Comparison of ENCODE assay signal across 8 cellular contexts in genomic region chr1:212951058-212951923, GRCh38. TPM values are rescaled to one million over a fixed set of nuclear protein-coding genes. Genes with fewer than 3 reads are reported as not detected.
DNase-seq lines count a peak whose midpoint lies in the region; ATAC-seq lines count a peak whose summit lies in the region.

No MANE protein-coding gene starts in this region.

- H3K9me3 ChIP-seq in BLaER1 (peaks cover 4% of the 10 kb centered on the region; the same call in 1 of the 2 replicates), iPS-20b (ENCODE audit: insufficient read depth, low read depth, low read length) (no peaks in the 10 kb centered on the region; the same call in 1 of the 2 replicates), subcutaneous abdominal adipose tissue (ENCODE audit: control insufficient read depth in 5 of 5, low read length in 5 of 5) (peaks cover 0 to 3% (median 0%) of the 10 kb centered on the region in 5 donors)

- H3K27ac ChIP-seq in BLaER1 (peak overlapping the region; percentile 57), iPS-20b (ENCODE audit: low read length) (no peak overlapping the region), subcutaneous abdominal adipose tissue (ENCODE audit: low read depth, low read length) (no peak overlapping the region)

- H3K9ac ChIP-seq in BLaER1 (peak overlapping the region; percentile 81), iPS-20b (ENCODE audit: low read depth, low read length) (peak overlapping the region; percentile 88; the same call in 1 of the 2 replicates), subcutaneous abdominal adipose tissue (ENCODE audit: low read length in 5 of 5) (peak overlapping the region in 2 of 5 donors; percentile 37 to 47)

- H3K27me3 Mint-ChIP-seq in activated T-helper 2 cell treated with anti-CD3 and anti-CD28 coated beads, Interferon-gamma antibody, Interleukin-2, Interleukin-4, amounts not matched to agents 10 μg/mL and 5 μg/mL and 100 μg/mL, durations not matched to agents 14 hours and 24 hours and 36 hours (ENCODE audit: low read depth) = peaks cover 57% of the 10 kb centered on the region

- H3K4me2 ChIP-seq in BLaER1 = peak overlapping the region; percentile 98

- H3K4me3 ChIP-seq in BLaER1 (peak overlapping the region; percentile 73), iPS-20b (ENCODE audit: low read length) (peak overlapping the region; percentile 97), subcutaneous abdominal adipose tissue (ENCODE audit: low read depth in 1 of 5, low read length in 5 of 5) (peak overlapping the region; percentile 67 to 74 (median 69))

- peak overlapping the region; percentile 79 for H3K4me3 Mint-ChIP-seq in activated T-helper 2 cell treated with anti-CD3 and anti-CD28 coated beads, Interferon-gamma antibody, Interleukin-2, Interleukin-4, amounts not matched to agents 10 μg/mL and 5 μg/mL and 100 μg/mL, durations not matched to agents 14 hours and 24 hours and 36 hours (ENCODE audit: low read depth)

- no peak for DNase-seq in activated T-helper 2 cell treated with anti-CD3 and anti-CD28 coated beads, Interferon-gamma antibody, Interleukin-2, Interleukin-4, amounts not matched to agents 10 μg/mL and 5 μg/mL and 100 μg/mL, durations not matched to agents 14 hours and 24 hours and 36 hours (ENCODE audit: low spot score)
- no peak for DNase-seq in kidney glomerular epithelial cell (lab: John Stamatoyannopoulos, UW)
- no peak for DNase-seq in NCI-H1048 (lab: John Stamatoyannopoulos, UW)
- DNase-seq in stimulated activated naive CD4-positive, alpha-beta T cell (lab: John Stamatoyannopoulos, UW) = no peak

- no peak overlapping the region for H3K27ac Mint-ChIP-seq in activated T-helper 2 cell treated with anti-CD3 and anti-CD28 coated beads, Interferon-gamma antibody, Interleukin-2, Interleukin-4, amounts not matched to agents 10 μg/mL and 5 μg/mL and 100 μg/mL, durations not matched to agents 14 hours and 24 hours and 36 hours

- intact Hi-C loops in activated T-helper 2 cell treated with anti-CD3 and anti-CD28 coated beads, Interferon-gamma antibody, Interleukin-2, Interleukin-4, amounts not matched to agents 10 μg/mL and 5 μg/mL and 100 μg/mL, durations not matched to agents 14 hours and 24 hours and 36 hours (cut with micrococcal nuclease) = no loop called here

- peaks cover 6% of the 10 kb centered on the region for H3K9me3 Mint-ChIP-seq in activated T-helper 2 cell treated with anti-CD3 and anti-CD28 coated beads, Interferon-gamma antibody, Interleukin-2, Interleukin-4, amounts not matched to agents 10 μg/mL and 5 μg/mL and 100 μg/mL, durations not matched to agents 14 hours and 24 hours and 36 hours

- no peaks in the 10 kb centered on the region for H4K20me1 ChIP-seq in BLaER1

- no peaks in the 10 kb centered on the region for H3K27me3 ChIP-seq in BLaER1
- H3K27me3 ChIP-seq in iPS-20b (ENCODE audit: insufficient read depth, low read length) = peaks cover 16% of the 10 kb centered on the region
- H3K27me3 ChIP-seq in subcutaneous abdominal adipose tissue (ENCODE audit: control insufficient read depth in 5 of 5, insufficient read depth in 4 of 5, low read length in 5 of 5) = peaks cover 15 to 39% (median 31%) of the 10 kb centered on the region in 5 donors

- H3K36me3 ChIP-seq in BLaER1 = peaks cover 33% of the 10 kb centered on the region
- H3K36me3 ChIP-seq in iPS-20b (ENCODE audit: insufficient read depth, low read depth, low read length) = peaks cover 46% of the 10 kb centered on the region
- H3K36me3 ChIP-seq in subcutaneous abdominal adipose tissue (ENCODE audit: control insufficient read depth in 5 of 5, insufficient read depth in 5 of 5, low read length in 5 of 5) = no peaks in the 10 kb centered on the region

- H3K4me1 ChIP-seq in BLaER1 = peaks cover 43% of the 10 kb centered on the region
- H3K4me1 ChIP-seq in iPS-20b (ENCODE audit: insufficient read depth, low read length) = peaks cover 15% of the 10 kb centered on the region; the same call in 1 of the 2 replicates
- peaks cover 2 to 29% (median 22%) of the 10 kb centered on the region in 5 donors for H3K4me1 ChIP-seq in subcutaneous abdominal adipose tissue (ENCODE audit: control insufficient read depth in 5 of 5, insufficient read depth in 5 of 5, low read length in 5 of 5)

- H3K4me1 Mint-ChIP-seq in activated T-helper 2 cell treated with anti-CD3 and anti-CD28 coated beads, Interferon-gamma antibody, Interleukin-2, Interleukin-4, amounts not matched to agents 10 μg/mL and 5 μg/mL and 100 μg/mL, durations not matched to agents 14 hours and 24 hours and 36 hours (ENCODE audit: low read depth) = peaks cover 2% of the 10 kb centered on the region

- no peaks in the 10 kb centered on the region for H3K36me3 Mint-ChIP-seq in activated T-helper 2 cell treated with anti-CD3 and anti-CD28 coated beads, Interferon-gamma antibody, Interleukin-2, Interleukin-4, amounts not matched to agents 10 μg/mL and 5 μg/mL and 100 μg/mL, durations not matched to agents 14 hours and 24 hours and 36 hours (ENCODE audit: low read depth)

- peak; percentile 6 for ATAC-seq in GM21526 (IDR thresholded peaks at IDR 0.05; ENCODE audit: low FRiP score, unreplicated experiment)

RNA-seq across cellular contexts. Expression of gene VASH2, which starts 0.9 kb away (rescaled TPM):
- 1.3 and 1.8 TPM in 2 replicates for total RNA-seq in activated T-helper 2 cell treated with anti-CD3 and anti-CD28 coated beads, Interferon-gamma antibody, Interleukin-2, Interleukin-4, amounts not matched to agents 10 μg/mL and 5 μg/mL and 100 μg/mL, durations not matched to agents 14 hours and 24 hours and 36 hours
